Comparison of ENCODE assay signal across 1 cellular context in the genomic region with DNA sequence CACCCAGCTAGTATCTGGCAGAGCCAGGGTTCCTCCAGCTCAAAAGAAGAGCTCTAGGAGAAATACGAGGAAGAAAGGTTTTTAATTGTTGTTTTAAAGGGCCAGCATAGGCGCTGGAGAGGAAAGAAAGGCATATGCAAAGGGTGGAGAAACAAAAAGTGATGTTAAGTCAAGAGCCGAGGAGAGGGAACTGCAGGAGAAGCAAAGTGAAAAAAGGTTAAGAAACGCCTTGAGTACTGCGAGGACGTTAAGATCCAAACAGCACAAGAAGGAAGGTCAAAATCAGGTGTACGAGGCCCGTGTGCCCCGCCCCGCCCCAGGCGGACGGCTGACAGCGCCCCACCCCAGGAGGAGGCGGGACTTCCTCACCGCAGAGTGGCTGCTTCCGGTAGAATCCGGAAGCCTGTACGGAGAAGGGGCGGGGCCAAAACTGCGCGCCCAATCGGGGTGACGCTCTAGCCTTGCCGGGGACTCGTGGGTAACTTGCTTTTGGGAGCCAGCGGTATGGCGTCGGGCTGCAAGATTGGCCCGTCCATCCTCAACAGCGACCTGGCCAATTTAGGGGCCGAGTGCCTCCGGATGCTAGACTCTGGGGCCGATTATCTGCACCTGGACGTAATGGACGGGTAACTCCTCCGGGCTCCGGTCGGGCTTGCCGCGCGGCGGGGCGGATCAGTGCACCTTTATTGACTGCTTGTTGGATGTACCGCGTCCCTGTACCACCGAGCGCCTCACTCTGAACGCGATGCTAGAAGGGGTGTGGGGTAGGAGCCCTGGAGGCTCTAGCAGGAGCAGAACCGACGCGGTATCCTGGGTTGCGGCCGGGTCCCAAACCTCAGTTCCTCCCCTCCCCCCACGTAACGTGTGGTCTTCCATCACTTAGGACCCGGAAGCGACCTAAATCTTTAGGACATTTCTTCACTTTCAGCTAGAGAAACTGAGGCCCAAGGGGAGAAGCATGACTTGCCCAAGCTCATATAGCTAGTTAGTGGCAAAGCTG.
TF ChIP-seq lines count a peak whose summit lies in the region.

A gene (plus strand): TSS at position 481 of the 1,000 bp plus-strand sequence. CDS start 24 bp downstream, at position 505.

TF ChIP-seq in HepG2, 621 proteins besides CTCF, POLR2A, EP300 and RAD21 (continued from another document and continues in another):
- TF ChIP-seq, protein P1, sequence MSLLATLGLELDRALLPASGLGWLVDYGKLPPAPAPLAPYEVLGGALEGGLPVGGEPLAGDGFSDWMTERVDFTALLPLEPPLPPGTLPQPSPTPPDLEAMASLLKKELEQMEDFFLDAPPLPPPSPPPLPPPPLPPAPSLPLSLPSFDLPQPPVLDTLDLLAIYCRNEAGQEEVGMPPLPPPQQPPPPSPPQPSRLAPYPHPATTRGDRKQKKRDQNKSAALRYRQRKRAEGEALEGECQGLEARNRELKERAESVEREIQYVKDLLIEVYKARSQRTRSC (CRISPR knock-in tag; IDR thresholded peaks at IDR 0.05; ENCODE audit: low read depth): no peak; the same call in 1 of the 2 replicates
- peak; percentile 93 for TF ChIP-seq THAP11 (CRISPR knock-in tag; IDR thresholded peaks at IDR 0.05)
- TF ChIP-seq SNAPC2 (CRISPR knock-in tag; IDR thresholded peaks at IDR 0.05): 0 out of 2 replicates have a peak, but pooled peaks have one; percentile 19
- peak; percentile 92; the same call in 1 of the 2 replicates for TF ChIP-seq ZZZ3 (CRISPR knock-in tag; IDR thresholded peaks at IDR 0.05; ENCODE audit: borderline replicate concordance)
- TF ChIP-seq PCBP1 (IDR thresholded peaks at IDR 0.05; ENCODE audit: borderline replicate concordance, low read depth, low read length): no peak
- TF ChIP-seq ZNF615 (CRISPR knock-in tag; IDR thresholded peaks at IDR 0.05; ENCODE audit: borderline replicate concordance): no peak
- no peak for TF ChIP-seq ZNF354B (CRISPR knock-in tag; IDR thresholded peaks at IDR 0.05)
- no peak for TF ChIP-seq TBX3 (IDR thresholded peaks at IDR 0.05; ENCODE audit: borderline replicate concordance)
- no peak for TF ChIP-seq ZC3H4 (CRISPR knock-in tag; IDR thresholded peaks at IDR 0.05; ENCODE audit: borderline replicate concordance)
- no peak for TF ChIP-seq SETDB1 (CRISPR knock-in tag; IDR thresholded peaks at IDR 0.05; ENCODE audit: borderline replicate concordance)
- TF ChIP-seq, protein P2, sequence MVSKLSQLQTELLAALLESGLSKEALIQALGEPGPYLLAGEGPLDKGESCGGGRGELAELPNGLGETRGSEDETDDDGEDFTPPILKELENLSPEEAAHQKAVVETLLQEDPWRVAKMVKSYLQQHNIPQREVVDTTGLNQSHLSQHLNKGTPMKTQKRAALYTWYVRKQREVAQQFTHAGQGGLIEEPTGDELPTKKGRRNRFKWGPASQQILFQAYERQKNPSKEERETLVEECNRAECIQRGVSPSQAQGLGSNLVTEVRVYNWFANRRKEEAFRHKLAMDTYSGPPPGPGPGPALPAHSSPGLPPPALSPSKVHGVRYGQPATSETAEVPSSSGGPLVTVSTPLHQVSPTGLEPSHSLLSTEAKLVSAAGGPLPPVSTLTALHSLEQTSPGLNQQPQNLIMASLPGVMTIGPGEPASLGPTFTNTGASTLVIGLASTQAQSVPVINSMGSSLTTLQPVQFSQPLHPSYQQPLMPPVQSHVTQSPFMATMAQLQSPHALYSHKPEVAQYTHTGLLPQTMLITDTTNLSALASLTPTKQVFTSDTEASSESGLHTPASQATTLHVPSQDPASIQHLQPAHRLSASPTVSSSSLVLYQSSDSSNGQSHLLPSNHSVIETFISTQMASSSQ (IDR thresholded peaks at IDR 0.05; ENCODE audit: low read depth): no peak
- TF ChIP-seq, protein P2 (CRISPR knock-in tag; IDR thresholded peaks at IDR 0.05; ENCODE audit: borderline replicate concordance): peak; percentile 72
- peak; percentile 88 for TF ChIP-seq BORCS8-MEF2B (CRISPR knock-in tag; IDR thresholded peaks at IDR 0.05)
- TF ChIP-seq, protein P3, sequence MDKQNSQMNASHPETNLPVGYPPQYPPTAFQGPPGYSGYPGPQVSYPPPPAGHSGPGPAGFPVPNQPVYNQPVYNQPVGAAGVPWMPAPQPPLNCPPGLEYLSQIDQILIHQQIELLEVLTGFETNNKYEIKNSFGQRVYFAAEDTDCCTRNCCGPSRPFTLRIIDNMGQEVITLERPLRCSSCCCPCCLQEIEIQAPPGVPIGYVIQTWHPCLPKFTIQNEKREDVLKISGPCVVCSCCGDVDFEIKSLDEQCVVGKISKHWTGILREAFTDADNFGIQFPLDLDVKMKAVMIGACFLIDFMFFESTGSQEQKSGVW (CRISPR knock-in tag; IDR thresholded peaks at IDR 0.05; ENCODE audit: borderline replicate concordance): no peak
- TF ChIP-seq, protein P4, sequence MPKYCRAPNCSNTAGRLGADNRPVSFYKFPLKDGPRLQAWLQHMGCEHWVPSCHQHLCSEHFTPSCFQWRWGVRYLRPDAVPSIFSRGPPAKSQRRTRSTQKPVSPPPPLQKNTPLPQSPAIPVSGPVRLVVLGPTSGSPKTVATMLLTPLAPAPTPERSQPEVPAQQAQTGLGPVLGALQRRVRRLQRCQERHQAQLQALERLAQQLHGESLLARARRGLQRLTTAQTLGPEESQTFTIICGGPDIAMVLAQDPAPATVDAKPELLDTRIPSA (CRISPR knock-in tag; IDR thresholded peaks at IDR 0.05; ENCODE audit: borderline replicate concordance): 0 out of 2 replicates have a peak, but pooled peaks have one; percentile 15
- TF ChIP-seq KLF13 (CRISPR knock-in tag; IDR thresholded peaks at IDR 0.05): no peak
- TF ChIP-seq SOX13 (IDR thresholded peaks at IDR 0.05): no peak
- peak in 1 of 2 experiments; percentile 36; a peak in 1 of 4 replicates for TF ChIP-seq SOX13 (CRISPR knock-in tag; conservative IDR thresholded peaks at IDR 0.05 in 1 of 2, IDR thresholded peaks at IDR 0.05 in 1 of 2)
- TF ChIP-seq HMG20A (CRISPR knock-in tag; IDR thresholded peaks at IDR 0.05; ENCODE audit: borderline replicate concordance): no peak
- no peak for TF ChIP-seq ZFAT (CRISPR knock-in tag; conservative IDR thresholded peaks at IDR 0.05)
- peak; percentile 45; the same call in 1 of the 2 replicates for TF ChIP-seq PPARG (CRISPR knock-in tag; conservative IDR thresholded peaks at IDR 0.05)
- TF ChIP-seq TAF15 (IDR thresholded peaks at IDR 0.05; ENCODE audit: low read depth, low read length, poor library complexity, severe bottlenecking): no peak
- peak; percentile 64; the same call in 1 of the 2 replicates for TF ChIP-seq ZNF768 (CRISPR knock-in tag; IDR thresholded peaks at IDR 0.05)
- TF ChIP-seq, protein P5, sequence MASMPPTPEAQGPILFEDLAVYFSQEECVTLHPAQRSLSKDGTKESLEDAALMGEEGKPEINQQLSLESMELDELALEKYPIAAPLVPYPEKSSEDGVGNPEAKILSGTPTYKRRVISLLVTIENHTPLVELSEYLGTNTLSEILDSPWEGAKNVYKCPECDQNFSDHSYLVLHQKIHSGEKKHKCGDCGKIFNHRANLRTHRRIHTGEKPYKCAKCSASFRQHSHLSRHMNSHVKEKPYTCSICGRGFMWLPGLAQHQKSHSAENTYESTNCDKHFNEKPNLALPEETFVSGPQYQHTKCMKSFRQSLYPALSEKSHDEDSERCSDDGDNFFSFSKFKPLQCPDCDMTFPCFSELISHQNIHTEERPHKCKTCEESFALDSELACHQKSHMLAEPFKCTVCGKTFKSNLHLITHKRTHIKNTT (CRISPR knock-in tag; IDR thresholded peaks at IDR 0.05): no peak
- peak; percentile 59; the same call in 1 of the 2 replicates for TF ChIP-seq ZNF776 (CRISPR knock-in tag; IDR thresholded peaks at IDR 0.05)
- TF ChIP-seq, protein P6, sequence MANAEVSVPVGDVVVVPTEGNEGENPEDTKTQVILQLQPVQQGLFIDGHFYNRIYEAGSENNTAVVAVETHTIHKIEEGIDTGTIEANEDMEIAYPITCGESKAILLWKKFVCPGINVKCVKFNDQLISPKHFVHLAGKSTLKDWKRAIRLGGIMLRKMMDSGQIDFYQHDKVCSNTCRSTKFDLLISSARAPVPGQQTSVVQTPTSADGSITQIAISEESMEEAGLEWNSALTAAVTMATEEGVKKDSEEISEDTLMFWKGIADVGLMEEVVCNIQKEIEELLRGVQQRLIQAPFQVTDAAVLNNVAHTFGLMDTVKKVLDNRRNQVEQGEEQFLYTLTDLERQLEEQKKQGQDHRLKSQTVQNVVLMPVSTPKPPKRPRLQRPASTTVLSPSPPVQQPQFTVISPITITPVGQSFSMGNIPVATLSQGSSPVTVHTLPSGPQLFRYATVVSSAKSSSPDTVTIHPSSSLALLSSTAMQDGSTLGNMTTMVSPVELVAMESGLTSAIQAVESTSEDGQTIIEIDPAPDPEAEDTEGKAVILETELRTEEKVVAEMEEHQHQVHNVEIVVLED (CRISPR knock-in tag; IDR thresholded peaks at IDR 0.05; ENCODE audit: borderline replicate concordance): peak; percentile 86
- TF ChIP-seq ZNF33B (CRISPR knock-in tag; IDR thresholded peaks at IDR 0.05): 0 out of 2 replicates have a peak, but pooled peaks have one; percentile 29
- no peak for TF ChIP-seq FOXO1 (CRISPR knock-in tag; IDR thresholded peaks at IDR 0.05)
- TF ChIP-seq EHMT2 (IDR thresholded peaks at IDR 0.05; ENCODE audit: borderline replicate concordance, low read depth, low read length): peak; percentile 31; the same call in 1 of the 2 replicates
- TF ChIP-seq, protein P7, sequence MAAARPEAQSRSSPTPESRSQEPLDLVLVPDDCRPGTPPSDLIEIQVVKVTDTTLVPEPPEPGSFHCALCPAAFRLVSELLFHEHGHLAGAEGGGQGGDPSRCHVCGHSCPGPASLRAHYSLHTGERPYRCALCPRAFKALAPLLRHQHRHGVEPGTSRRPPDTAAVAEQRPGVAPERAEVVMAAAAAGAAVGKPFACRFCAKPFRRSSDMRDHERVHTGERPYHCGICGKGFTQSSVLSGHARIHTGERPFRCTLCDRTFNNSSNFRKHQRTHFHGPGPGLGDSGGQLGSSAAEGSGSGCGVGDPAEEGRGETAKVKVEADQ (CRISPR knock-in tag; IDR thresholded peaks at IDR 0.05; ENCODE audit: borderline replicate concordance): no peak; the same call in 1 of the 2 replicates
- TF ChIP-seq, protein P8, sequence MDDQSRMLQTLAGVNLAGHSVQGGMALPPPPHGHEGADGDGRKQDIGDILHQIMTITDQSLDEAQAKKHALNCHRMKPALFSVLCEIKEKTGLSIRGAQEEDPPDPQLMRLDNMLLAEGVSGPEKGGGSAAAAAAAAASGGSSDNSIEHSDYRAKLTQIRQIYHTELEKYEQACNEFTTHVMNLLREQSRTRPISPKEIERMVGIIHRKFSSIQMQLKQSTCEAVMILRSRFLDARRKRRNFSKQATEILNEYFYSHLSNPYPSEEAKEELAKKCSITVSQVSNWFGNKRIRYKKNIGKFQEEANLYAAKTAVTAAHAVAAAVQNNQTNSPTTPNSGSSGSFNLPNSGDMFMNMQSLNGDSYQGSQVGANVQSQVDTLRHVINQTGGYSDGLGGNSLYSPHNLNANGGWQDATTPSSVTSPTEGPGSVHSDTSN (CRISPR knock-in tag; IDR thresholded peaks at IDR 0.05; ENCODE audit: borderline replicate concordance): no peak
- TF ChIP-seq, protein P9, sequence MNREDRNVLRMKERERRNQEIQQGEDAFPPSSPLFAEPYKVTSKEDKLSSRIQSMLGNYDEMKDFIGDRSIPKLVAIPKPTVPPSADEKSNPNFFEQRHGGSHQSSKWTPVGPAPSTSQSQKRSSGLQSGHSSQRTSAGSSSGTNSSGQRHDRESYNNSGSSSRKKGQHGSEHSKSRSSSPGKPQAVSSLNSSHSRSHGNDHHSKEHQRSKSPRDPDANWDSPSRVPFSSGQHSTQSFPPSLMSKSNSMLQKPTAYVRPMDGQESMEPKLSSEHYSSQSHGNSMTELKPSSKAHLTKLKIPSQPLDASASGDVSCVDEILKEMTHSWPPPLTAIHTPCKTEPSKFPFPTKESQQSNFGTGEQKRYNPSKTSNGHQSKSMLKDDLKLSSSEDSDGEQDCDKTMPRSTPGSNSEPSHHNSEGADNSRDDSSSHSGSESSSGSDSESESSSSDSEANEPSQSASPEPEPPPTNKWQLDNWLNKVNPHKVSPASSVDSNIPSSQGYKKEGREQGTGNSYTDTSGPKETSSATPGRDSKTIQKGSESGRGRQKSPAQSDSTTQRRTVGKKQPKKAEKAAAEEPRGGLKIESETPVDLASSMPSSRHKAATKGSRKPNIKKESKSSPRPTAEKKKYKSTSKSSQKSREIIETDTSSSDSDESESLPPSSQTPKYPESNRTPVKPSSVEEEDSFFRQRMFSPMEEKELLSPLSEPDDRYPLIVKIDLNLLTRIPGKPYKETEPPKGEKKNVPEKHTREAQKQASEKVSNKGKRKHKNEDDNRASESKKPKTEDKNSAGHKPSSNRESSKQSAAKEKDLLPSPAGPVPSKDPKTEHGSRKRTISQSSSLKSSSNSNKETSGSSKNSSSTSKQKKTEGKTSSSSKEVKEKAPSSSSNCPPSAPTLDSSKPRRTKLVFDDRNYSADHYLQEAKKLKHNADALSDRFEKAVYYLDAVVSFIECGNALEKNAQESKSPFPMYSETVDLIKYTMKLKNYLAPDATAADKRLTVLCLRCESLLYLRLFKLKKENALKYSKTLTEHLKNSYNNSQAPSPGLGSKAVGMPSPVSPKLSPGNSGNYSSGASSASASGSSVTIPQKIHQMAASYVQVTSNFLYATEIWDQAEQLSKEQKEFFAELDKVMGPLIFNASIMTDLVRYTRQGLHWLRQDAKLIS (CRISPR knock-in tag; IDR thresholded peaks at IDR 0.05): no peak
